19 cellular contexts compared by ENCODE assay signal in genomic region chr10:44648691-44649090, GRCh38.
DNase-seq lines count a peak whose midpoint lies in the region; ATAC-seq, FAIRE-seq and TF ChIP-seq lines count a peak whose summit lies in the region.
"Had no signal": no experiment of that assay in that cellular context is flagged by ENCODE, and none has a peak within 500 bp of the region (broad histone marks: within the 10 kb centered on the region; RNA-seq: fewer than 3 reads in every experiment).

No MANE protein-coding gene starts in this region.

- H3K79me1 ChIP-seq in H1 (ENCODE audit: low read depth, low read length) = no peaks in the 10 kb centered on the region

- no peak for TF ChIP-seq CTCF in H1 (IDR thresholded peaks at IDR 0.05; ENCODE audit: control extremely low read depth in 1 of 3, insufficient read depth in 1 of 3, low read depth in 1 of 3, low read length in 3 of 3)

- no peak for TF ChIP-seq POLR2A in H1 (IDR thresholded peaks at IDR 0.05; ENCODE audit: control extremely low read depth in 1 of 2, low read depth in 2 of 2, low read length in 2 of 2)

- no peaks in the 10 kb centered on the region for H3K79me2 ChIP-seq in H1 (ENCODE audit: control insufficient read depth in 1 of 2, insufficient read depth in 2 of 2, low read length in 2 of 2)

- H3K9me3 Mint-ChIP-seq in activated T-helper 2 cell treated with anti-CD3 and anti-CD28 coated beads, Interferon-gamma antibody, Interleukin-2, Interleukin-4, amounts not matched to agents 10 μg/mL and 5 μg/mL and 100 μg/mL, durations not matched to agents 14 hours and 24 hours and 36 hours = no peaks in the 10 kb centered on the region
- H3K9me3 Mint-ChIP-seq: HFFc6 had no signal

- WGBS in H1 (ENCODE audit: extremely low coverage in 1 of 2, insufficient coverage in 1 of 2, insufficient read length in 1 of 2, insufficient replicate concordance in 2 of 2, low coverage in 1 of 2, low lambda C conversion rate in 2 of 2, missing lambda C conversion rate in 1 of 2), 2 experiments = 74% methylated on average over 3 of the region's 3 CpGs; no CpG with 5 or more reads in 1 of the 2 experiments

- 0 out of 2 replicates have a peak overlapping the region, but pooled peaks have one; percentile 44 for H2AFZ ChIP-seq in H1 (ENCODE audit: low read length)
- H2AFZ ChIP-seq: PC-9 had no signal

- H3K4me3 Mint-ChIP-seq in activated T-helper 2 cell treated with anti-CD3 and anti-CD28 coated beads, Interferon-gamma antibody, Interleukin-2, Interleukin-4, amounts not matched to agents 10 μg/mL and 5 μg/mL and 100 μg/mL, durations not matched to agents 14 hours and 24 hours and 36 hours (ENCODE audit: low read depth) = no peak overlapping the region
- H3K4me3 Mint-ChIP-seq: HFFc6, IgD-negative memory B cell had no signal

- H3K14ac ChIP-seq in H1 (ENCODE audit: insufficient read length) = no peak overlapping the region

- H2BK12ac ChIP-seq in H1 (ENCODE audit: low read depth, low read length) = no peak overlapping the region

- H3K36me3 Mint-ChIP-seq in activated T-helper 2 cell treated with anti-CD3 and anti-CD28 coated beads, Interferon-gamma antibody, Interleukin-2, Interleukin-4, amounts not matched to agents 10 μg/mL and 5 μg/mL and 100 μg/mL, durations not matched to agents 14 hours and 24 hours and 36 hours (ENCODE audit: low read depth) = no peaks in the 10 kb centered on the region
- H3K36me3 Mint-ChIP-seq: IgD-negative memory B cell had no signal

- TF ChIP-seq RAD21 in H1 (IDR thresholded peaks at IDR 0.05 in 1 of 2, conservative IDR thresholded peaks at IDR 0.05 in 1 of 2; ENCODE audit: low read depth in 2 of 2, low read length in 2 of 2) = no peak

- intact Hi-C loops in activated T-helper 2 cell treated with anti-CD3 and anti-CD28 coated beads, Interferon-gamma antibody, Interleukin-2, Interleukin-4, amounts not matched to agents 10 μg/mL and 5 μg/mL and 100 μg/mL, durations not matched to agents 14 hours and 24 hours and 36 hours (cut with micrococcal nuclease) = no loop called here

- H3K4me1 Mint-ChIP-seq in activated T-helper 2 cell treated with anti-CD3 and anti-CD28 coated beads, Interferon-gamma antibody, Interleukin-2, Interleukin-4, amounts not matched to agents 10 μg/mL and 5 μg/mL and 100 μg/mL, durations not matched to agents 14 hours and 24 hours and 36 hours (ENCODE audit: low read depth) = no peaks in the 10 kb centered on the region
- H3K4me1 Mint-ChIP-seq: IgD-negative memory B cell had no signal

- H3K4me3 ChIP-seq in BLaER1 = no peak overlapping the region
- no peak overlapping the region for H3K4me3 ChIP-seq in H1 (ENCODE audit: extremely low read depth in 1 of 4, insufficient read depth in 2 of 4, low read depth in 3 of 4, low read length in 4 of 4)
- H3K4me3 ChIP-seq: PC-9 had no signal

- ATAC-seq in GM19395 (IDR thresholded peaks at IDR 0.05; ENCODE audit: unreplicated experiment) (peak; percentile 21), HG03139 (IDR thresholded peaks at IDR 0.05; ENCODE audit: unreplicated experiment) (peak; percentile 22), GM21390 (IDR thresholded peaks at IDR 0.05; ENCODE audit: unreplicated experiment) (no peak)

- no peak overlapping the region for H3K56ac ChIP-seq in H1 (replicated peaks; ENCODE audit: insufficient read length, low read depth, low read length)

- H4K8ac ChIP-seq in H1 (ENCODE audit: extremely low read depth, insufficient read depth, low read length) = no peak overlapping the region

- POLR2A ChIA-PET in H1 (lab: Charles Lee; ENCODE audit: partially characterized antibody) = no interaction called here

- no peaks in the 10 kb centered on the region for H3K27me3 Mint-ChIP-seq in activated T-helper 2 cell treated with anti-CD3 and anti-CD28 coated beads, Interferon-gamma antibody, Interleukin-2, Interleukin-4, amounts not matched to agents 10 μg/mL and 5 μg/mL and 100 μg/mL, durations not matched to agents 14 hours and 24 hours and 36 hours (ENCODE audit: low read depth)
- H3K27me3 Mint-ChIP-seq: IgD-negative memory B cell had no signal

- H2BK20ac ChIP-seq in H1 (ENCODE audit: low read length) = no peak overlapping the region

- H3K9me3 ChIP-seq in BLaER1 (peaks cover 3% of the 10 kb centered on the region; the same call in 1 of the 2 replicates), H1 (ENCODE audit: insufficient read depth in 2 of 2, low read depth in 1 of 2, low read length in 1 of 2) (no peaks in the 10 kb centered on the region)
- H3K9me3 ChIP-seq: SK-N-SH had no signal

- H3K18ac ChIP-seq in H1 (ENCODE audit: extremely low read depth, low read length) = no peak overlapping the region

- H3K27me3 ChIP-seq in BLaER1 (no peaks in the 10 kb centered on the region), H1 (replicated peaks in 1 of 4; ENCODE audit: control insufficient read depth in 3 of 4, extremely low read depth in 1 of 4, insufficient read depth in 3 of 4, low read length in 3 of 4) (no peaks in the 10 kb centered on the region)

- H3K36me3 ChIP-seq in BLaER1 (no peaks in the 10 kb centered on the region), H1 (ENCODE audit: control insufficient read depth in 2 of 4, insufficient read depth in 4 of 4, low read length in 3 of 4) (no peaks in the 10 kb centered on the region)

- H3K27ac ChIP-seq in BLaER1 (peak overlapping the region; percentile 61), H1 (ENCODE audit: low read depth, low read length) (no peak overlapping the region)
- H3K27ac ChIP-seq: PC-9 had no signal

- no peak overlapping the region for H3K23ac ChIP-seq in H1 (ENCODE audit: insufficient read length)

- H2BK5ac ChIP-seq in H1 (ENCODE audit: low read depth, low read length) = no peak overlapping the region

- DNase-seq in H1 (ENCODE audit: low read depth in 1 of 2, low spot score in 2 of 2) = no peak
- DNase-seq in NCI-H82 (lab: John Stamatoyannopoulos, UW) = no peak
- DNase-seq in NCI-H446 (lab: John Stamatoyannopoulos, UW) = no peak
- DNase-seq in activated T-helper 2 cell treated with anti-CD3 and anti-CD28 coated beads, Interferon-gamma antibody, Interleukin-2, Interleukin-4, amounts not matched to agents 10 μg/mL and 5 μg/mL and 100 μg/mL, durations not matched to agents 14 hours and 24 hours and 36 hours (ENCODE audit: low spot score) = no peak
- DNase-seq: GOT3, NCI-H1048, NCI-H2107, NCI-H345, NCI-H69, PC-9, SK-N-SH had no signal

- no peak overlapping the region for H2BK120ac ChIP-seq in H1 (replicated peaks; ENCODE audit: low read depth, low read length)

- no peaks in the 10 kb centered on the region for H3K23me2 ChIP-seq in H1 (ENCODE audit: low read depth, low read length)

- no peak overlapping the region for H2AK5ac ChIP-seq in H1 (ENCODE audit: low read depth, low read length)

- H3K4ac ChIP-seq in H1 (replicated peaks; ENCODE audit: insufficient read length, low read depth, low read length) = no peak overlapping the region

- H3K9ac ChIP-seq in BLaER1 (no peak overlapping the region; the same call in 1 of the 2 replicates), H1 (replicated peaks in 1 of 4; ENCODE audit: extremely low read depth in 1 of 4, low read depth in 3 of 4, low read length in 3 of 4) (no peak overlapping the region)
- H3K9ac ChIP-seq: SK-N-SH had no signal

- CTCF ChIA-PET in H1 (lab: Charles Lee; ENCODE audit: partially characterized antibody) = interaction anchor here (1.6 kb wide), 1 partner anchor 40 kb away, joined by 3 read pairs; no protein-coding TSS in a partner anchor

- H2BK15ac ChIP-seq in H1 (ENCODE audit: low read length) = no peak overlapping the region

- TF ChIP-seq EP300 in H1 (IDR thresholded peaks at IDR 0.05; ENCODE audit: borderline replicate concordance in 1 of 2, low read depth in 2 of 2, low read length in 2 of 2) = no peak

- H4K5ac ChIP-seq in H1 (ENCODE audit: insufficient read length, low read depth, low read length) = no peak overlapping the region

- H3K4me1 ChIP-seq in BLaER1 (peaks cover 26% of the 10 kb centered on the region), H1 (replicated peaks in 1 of 4; ENCODE audit: control insufficient read depth in 3 of 4, insufficient read depth in 4 of 4, low read length in 3 of 4) (no peaks in the 10 kb centered on the region)

- H4K20me1 ChIP-seq in BLaER1 (no peaks in the 10 kb centered on the region), H1 (replicated peaks in 1 of 2; ENCODE audit: control insufficient read depth in 1 of 2, insufficient read depth in 2 of 2, low read length in 2 of 2) (peaks cover 0 to 1% of the 10 kb centered on the region in 2 experiments)

- no peak overlapping the region for H3K27ac Mint-ChIP-seq in activated T-helper 2 cell treated with anti-CD3 and anti-CD28 coated beads, Interferon-gamma antibody, Interleukin-2, Interleukin-4, amounts not matched to agents 10 μg/mL and 5 μg/mL and 100 μg/mL, durations not matched to agents 14 hours and 24 hours and 36 hours
- H3K27ac Mint-ChIP-seq: HFFc6, IgD-negative memory B cell had no signal

- H4K91ac ChIP-seq in H1 (replicated peaks; ENCODE audit: insufficient read length, low read length) = no peak overlapping the region

- no peak for FAIRE-seq in H1 (lab: Jason Lieb, UNC)
- FAIRE-seq: A204.1, G401.6 had no signal

- H3K4me2 ChIP-seq in BLaER1 (peak overlapping the region; percentile 55), H1 (ENCODE audit: insufficient read depth in 1 of 2, low read depth in 2 of 2, low read length in 2 of 2) (no peak overlapping the region)
- H3K4me2 ChIP-seq: PC-9, SK-N-SH had no signal

TF ChIP-seq in H1, 55 proteins besides CTCF, POLR2A, EP300 and RAD21 (continues in another document):
- TF ChIP-seq POLR2AphosphoS5 (IDR thresholded peaks at IDR 0.05; ENCODE audit: low read depth, low read length) = no peak
- no peak for TF ChIP-seq TAF7 (optimal IDR thresholded peaks at IDR 0.05; ENCODE audit: borderline replicate concordance, low read depth, low read length)
- no peak for TF ChIP-seq ZNF274 (IDR thresholded peaks at IDR 0.05; ENCODE audit: borderline replicate concordance, extremely low read depth, low read length)
- TF ChIP-seq EZH2 (IDR thresholded peaks at IDR 0.05; ENCODE audit: low read depth, low read length, severe bottlenecking) = no peak
- no peak for TF ChIP-seq RNF2 (IDR thresholded peaks at IDR 0.05; ENCODE audit: borderline replicate concordance, low read depth, low read length, missing control alignments, poor library complexity, severe bottlenecking)
- no peak for TF ChIP-seq MAFK (IDR thresholded peaks at IDR 0.05; ENCODE audit: low read depth, low read length)
- no peak for TF ChIP-seq ATF3 (IDR thresholded peaks at IDR 0.05; ENCODE audit: insufficient read depth, low read depth, low read length)
- TF ChIP-seq, protein P1, sequence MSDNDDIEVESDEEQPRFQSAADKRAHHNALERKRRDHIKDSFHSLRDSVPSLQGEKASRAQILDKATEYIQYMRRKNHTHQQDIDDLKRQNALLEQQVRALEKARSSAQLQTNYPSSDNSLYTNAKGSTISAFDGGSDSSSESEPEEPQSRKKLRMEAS (IDR thresholded peaks at IDR 0.05) = no peak
- no peak for TF ChIP-seq SIX5 (IDR thresholded peaks at IDR 0.05; ENCODE audit: low read depth, low read length)
- TF ChIP-seq CHD1 (IDR thresholded peaks at IDR 0.05; ENCODE audit: low read depth, low read length) = no peak
- no peak for TF ChIP-seq CEBPB (IDR thresholded peaks at IDR 0.05; ENCODE audit: low read depth, low read length)
